22 cellular contexts compared by ENCODE assay signal in the genomic region with DNA sequence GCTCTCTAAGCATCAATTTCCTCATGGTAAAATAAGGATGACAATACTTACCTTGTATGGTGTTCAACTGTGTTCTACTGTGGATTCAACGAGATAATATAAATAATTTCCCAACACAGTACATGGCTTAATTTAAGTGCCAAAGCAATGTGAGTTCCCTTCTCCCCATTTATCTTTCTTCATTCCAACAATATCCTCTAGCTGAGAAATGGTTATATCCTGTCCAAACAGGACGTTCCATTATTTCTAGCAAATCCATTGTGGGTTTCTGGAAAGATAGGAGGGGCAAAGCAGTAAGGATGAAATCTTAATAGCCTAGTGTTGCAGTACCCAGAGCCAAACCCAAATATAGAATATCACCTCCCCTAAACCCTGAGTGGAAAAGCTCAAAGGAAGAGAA. TPM values are rescaled to one million over a fixed set of nuclear protein-coding genes. Genes with fewer than 3 reads are reported as not detected.
A peak's percentile ranks its signal among the peaks of the same experiment; 100 is the strongest.
DNase-seq lines count a peak whose midpoint lies in the region; ATAC-seq and TF ChIP-seq lines count a peak whose summit lies in the region.
"Had no signal": no experiment of that assay in that cellular context is flagged by ENCODE, and none has a peak within 500 bp of the region (broad histone marks: within the 10 kb centered on the region; RNA-seq: fewer than 3 reads in every experiment).

No MANE protein-coding gene starts in this region.

- no peak for ATAC-seq in natural killer cell treated with Interleukin-12 subunit alpha and Interleukin-12 subunit beta and Interleukin-15 and Interleukin-18, amount 100 ng/mL, for 72 hours
- ATAC-seq in natural killer cell, result no peak
- peak in 2 of 4 donors; percentile 4 to 23 for ATAC-seq in psoas muscle
- ATAC-seq in HG03469 (IDR thresholded peaks at IDR 0.05; ENCODE audit: unreplicated experiment), result no peak

- H3K4me3 ChIP-seq in fibroblast of the aortic adventitia (ENCODE audit: low read depth, low read length) (no peak overlapping the region), psoas muscle (no peak overlapping the region), Karpas-422 (ENCODE audit: low read length) (no peak overlapping the region)
- H3K4me3 ChIP-seq: A549 had no signal

- H3K9me2 ChIP-seq in Karpas-422 (replicated peaks; ENCODE audit: insufficient read depth, low read length), result no peaks in the 10 kb centered on the region

- no peaks in the 10 kb centered on the region for H3K9me3 Mint-ChIP-seq in natural killer cell treated with Interleukin-12 subunit alpha and Interleukin-12 subunit beta and Interleukin-15 and Interleukin-18, amount 100 ng/mL, for 72 hours
- no peaks in the 10 kb centered on the region for H3K9me3 Mint-ChIP-seq in natural killer cell

- H3K36me3 Mint-ChIP-seq in natural killer cell treated with Interleukin-12 subunit alpha and Interleukin-12 subunit beta and Interleukin-15 and Interleukin-18, amount 100 ng/mL, for 72 hours, result no peaks in the 10 kb centered on the region
- no peaks in the 10 kb centered on the region for H3K36me3 Mint-ChIP-seq in natural killer cell

- H3K27me3 ChIP-seq in psoas muscle (ENCODE audit: insufficient read depth in 3 of 3, low read length in 2 of 3), result no peaks in the 10 kb centered on the region
- H3K27me3 ChIP-seq in Karpas-422 (ENCODE audit: low read length), result no peaks in the 10 kb centered on the region
- H3K27me3 ChIP-seq: neutrophil had no signal

- peaks cover 64% of the 10 kb centered on the region for H3K4me1 ChIP-seq in psoas muscle
- peaks cover 26% of the 10 kb centered on the region for H3K4me1 ChIP-seq in Karpas-422 (ENCODE audit: low read length)

- no peak overlapping the region for H2AFZ ChIP-seq in Karpas-422 (ENCODE audit: low read length)

- peaks cover 4 to 6% of the 10 kb centered on the region in 2 donors for H3K4me1 Mint-ChIP-seq in natural killer cell treated with Interleukin-12 subunit alpha and Interleukin-12 subunit beta and Interleukin-15 and Interleukin-18, amount 100 ng/mL, for 72 hours (ENCODE audit: low read depth in 2 of 2)
- H3K4me1 Mint-ChIP-seq in natural killer cell, result peaks cover 9 to 10% of the 10 kb centered on the region in 2 donors

- intact Hi-C loops in natural killer cell (cut with micrococcal nuclease), result no loop called here
- intact Hi-C loops in psoas muscle (cut with DNase I), result loop anchor here in 1 of 2 donors (5.0 kb wide), 1 partner anchor 39 kb away; no protein-coding TSS in a partner anchor

- H3K36me3 ChIP-seq in psoas muscle (ENCODE audit: insufficient read depth in 1 of 2, low read depth in 1 of 2), result peaks cover 0 to 28% of the 10 kb centered on the region in 2 donors
- no peaks in the 10 kb centered on the region for H3K36me3 ChIP-seq in Karpas-422 (ENCODE audit: insufficient read depth, low read length)

- H3K9me3 ChIP-seq in psoas muscle, result no peaks in the 10 kb centered on the region
- H3K9me3 ChIP-seq in Karpas-422 (ENCODE audit: low read length), result no peaks in the 10 kb centered on the region
- H3K9me3 ChIP-seq: A549, neutrophil had no signal

- no peak overlapping the region for H3K4me3 Mint-ChIP-seq in natural killer cell treated with Interleukin-12 subunit alpha and Interleukin-12 subunit beta and Interleukin-15 and Interleukin-18, amount 100 ng/mL, for 72 hours
- H3K4me3 Mint-ChIP-seq in natural killer cell, result no peak overlapping the region

- no peaks in the 10 kb centered on the region for H4K20me1 ChIP-seq in Karpas-422 (ENCODE audit: insufficient read depth, low read depth, low read length)

- H3K9ac ChIP-seq in Karpas-422 (ENCODE audit: low read length), result no peak overlapping the region

- H3K27ac Mint-ChIP-seq in natural killer cell treated with Interleukin-12 subunit alpha and Interleukin-12 subunit beta and Interleukin-15 and Interleukin-18, amount 100 ng/mL, for 72 hours, result no peak overlapping the region
- H3K27ac Mint-ChIP-seq in natural killer cell, result no peak overlapping the region

- no peak overlapping the region for H3K4me2 ChIP-seq in Karpas-422 (ENCODE audit: low read depth, low read length, poor library complexity, severe bottlenecking)
- H3K4me2 ChIP-seq: A549 had no signal

- TF ChIP-seq CTCF in natural killer cell (IDR thresholded peaks at IDR 0.05), result no peak
- no peak for TF ChIP-seq CTCF in fibroblast of the aortic adventitia (IDR thresholded peaks at IDR 0.05; ENCODE audit: insufficient read depth, low read length)
- no peak for TF ChIP-seq CTCF in psoas muscle (IDR thresholded peaks at IDR 0.05)

- no peaks in the 10 kb centered on the region for H3K79me2 ChIP-seq in Karpas-422 (ENCODE audit: low read length)

- WGBS in psoas muscle, 3 donors, result 14 to 34% (median 20%) methylated on average over 2 of the region's 2 CpGs

- DNase-seq in natural killer cell treated with Interleukin-12 subunit alpha and Interleukin-12 subunit beta and Interleukin-15 and Interleukin-18, amount 100 ng/mL, for 72 hours (ENCODE audit: low spot score), result peak; percentile 45
- DNase-seq in natural killer cell (no peak), fibroblast of the aortic adventitia (ENCODE audit: low read depth) (peak; percentile 80), psoas muscle (no peak), Karpas-422 (no peak), NCI-H510A (lab: John Stamatoyannopoulos, UW) (no peak)
- DNase-seq in activated CD4-positive, alpha-beta T cell treated with anti-CD3 and anti-CD28 coated beads, Interleukin-2, amount 50 U/mL, for 48 hours, result no peak
- DNase-seq: activated CD4-positive, alpha-beta T cell treated with anti-CD3 and anti-CD28 coated beads, Interleukin-2, amount 50 U/mL, for 1 hour; activated gamma-delta T cell; aorta; foreskin melanocyte; Kasumi-1; left colon; NCI-H1105 treated with DMSO at 0.1 percent for 48 hours; NCI-H2107; NCI-H526; SIG-M5; stimulated activated naive CD4-positive, alpha-beta T cell treated with Interleukin-2 at 50 U/mL for 16 hours had no signal

- H3K27ac ChIP-seq in psoas muscle (peak overlapping the region; percentile 65), Karpas-422 (ENCODE audit: low read length) (no peak overlapping the region)
- H3K27ac ChIP-seq: C4-2B, neutrophil had no signal

- H3K27me3 Mint-ChIP-seq in natural killer cell treated with Interleukin-12 subunit alpha and Interleukin-12 subunit beta and Interleukin-15 and Interleukin-18, amount 100 ng/mL, for 72 hours, result peaks cover 7 to 8% of the 10 kb centered on the region in 2 donors
- peaks cover 14% of the 10 kb centered on the region in 2 donors for H3K27me3 Mint-ChIP-seq in natural killer cell (ENCODE audit: low read depth in 2 of 2)

RNA-seq across cellular contexts. Expression of a gene that starts 22.0 kb away (rescaled TPM):
- 1 to 10 TPM; 4.9 to 5.0 TPM for total RNA-seq in natural killer cell treated with Interleukin-12 subunit alpha and Interleukin-12 subunit beta and Interleukin-15 and Interleukin-18, amount 100 ng/mL, for 72 hours
- total RNA-seq in natural killer cell, result 10 to 100 TPM in 1 of 3 donors, 1 to 10 TPM in 2; 1.9 to 10.8 (median 4.8) TPM
- 40.1 and 45.0 TPM in 2 replicates for total RNA-seq in fibroblast of the aortic adventitia (ENCODE audit: low replicate concordance)
- 10 to 100 TPM in 2 of 4 donors, 1 to 10 TPM in 2; 8.2 to 26.1 (median 16.2) TPM for total RNA-seq in psoas muscle
- 1 to 10 TPM; 1.9 to 6.3 (median 3.3) TPM for polyA plus RNA-seq in psoas muscle
- total RNA-seq in Karpas-422 (2014; rRNA removed; shearing (Covaris generic); ENCODE audit: low replicate concordance), result 2.6 and 4.7 TPM in 2 replicates

Comparison
In these comparisons a context has a peak if more than half of its experiments do, and no peak if none do; other contexts are left out.
1. DNase-seq: peak in natural killer cell treated with Interleukin-12 subunit alpha and Interleukin-12 subunit beta and Interleukin-15 and Interleukin-18, amount 100 ng/mL, for 72 hours (single experiment) and fibroblast of the aortic adventitia (single experiment); none in natural killer cell (single experiment), psoas muscle (0 of 2), activated CD4-positive, alpha-beta T cell treated with anti-CD3 and anti-CD28 coated beads, Interleukin-2, amount 50 U/mL, for 48 hours (0 of 2), Karpas-422 (single experiment) and NCI-H510A (single experiment).